ENCODE assay signal across 8 cellular contexts in the genomic region with DNA sequence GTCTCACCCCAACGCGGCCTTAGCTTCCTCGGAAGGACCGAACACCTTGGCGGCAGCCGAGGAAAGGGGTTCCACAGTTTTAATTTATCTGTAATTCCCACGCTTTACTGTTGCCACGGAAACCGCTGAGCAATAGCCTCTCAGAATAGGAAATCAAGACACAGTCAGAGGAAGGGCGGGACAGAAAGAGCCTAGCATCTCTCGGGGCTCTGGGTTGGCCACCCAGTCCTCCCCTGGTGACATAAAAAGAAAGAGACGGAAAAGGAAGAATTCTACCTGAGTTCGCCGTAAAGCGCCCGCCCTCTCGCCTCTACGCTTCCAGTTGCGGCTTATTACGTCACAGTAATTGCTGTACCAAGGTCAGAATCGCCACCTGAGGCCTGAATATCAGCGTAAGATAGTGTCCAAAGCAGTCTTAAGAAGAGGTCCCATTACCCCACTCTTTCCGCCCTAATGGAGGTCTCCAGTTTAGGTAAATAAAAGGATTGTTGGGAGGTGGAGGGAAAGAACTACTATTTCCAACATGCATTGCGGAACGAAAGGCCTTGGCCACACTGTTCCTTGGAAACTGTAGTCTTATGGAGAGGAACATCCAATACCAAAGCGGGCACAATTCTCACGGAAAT. TPM values are rescaled to one million over a fixed set of nuclear protein-coding genes. Genes with fewer than 3 reads are reported as not detected.
DNase-seq lines count a peak whose midpoint lies in the region; ATAC-seq, FAIRE-seq and TF ChIP-seq lines count a peak whose summit lies in the region.

No MANE protein-coding gene starts in this region.

- in situ Hi-C loops in GM13976 (cut with MboI; ENCODE audit: low sequenced_read_pairs, unreplicated experiment) = no loop called here

- H3K27ac ChIP-seq in angular gyrus (ENCODE audit: low read depth, low read length) (peak overlapping the region; percentile 94), right atrium auricular region (peak overlapping the region; percentile 97 to 98), psoas muscle (peak overlapping the region; percentile 91)

- TF ChIP-seq CTCF in GM13976 (IDR thresholded peaks at IDR 0.05; ENCODE audit: borderline replicate concordance, control extremely low read depth, extremely low read depth, insufficient read depth, missing control alignments) (no peak), right atrium auricular region (IDR thresholded peaks at IDR 0.05) (no peak), psoas muscle (IDR thresholded peaks at IDR 0.05) (no peak)

- intact Hi-C loops in psoas muscle (cut with DNase I) = loop anchor here (5.0 to 10.0 kb wide), 2 partner anchors 43 to 145 kb away; a partner anchor contains a TSS

- no peak for FAIRE-seq in urothelium cell line (lab: Jason Lieb, UNC)

- ATAC-seq in HG02885 (IDR thresholded peaks at IDR 0.05; ENCODE audit: poor library complexity, unreplicated experiment) (peak; percentile 67), psoas muscle (peak; percentile 82 to 88 (median 86))

- H3K9me3 ChIP-seq in right atrium auricular region (no peaks in the 10 kb centered on the region), psoas muscle (no peaks in the 10 kb centered on the region)

- 0 to 1% (median 1%) methylated on average over 27 of the region's 27 CpGs for WGBS in psoas muscle, 3 donors

- no peaks in the 10 kb centered on the region for H3K27me3 ChIP-seq in right atrium auricular region
- no peaks in the 10 kb centered on the region for H3K27me3 ChIP-seq in psoas muscle (ENCODE audit: insufficient read depth in 3 of 3, low read length in 2 of 3)

- peak; percentile 96 for DNase-seq in GM13976 (ENCODE audit: low spot score)
- peak; percentile 94 for DNase-seq in NCI-H1694 (lab: John Stamatoyannopoulos, UW)
- peak; percentile 75 to 95 (median 85) for DNase-seq in T-helper 1 cell
- peak; percentile 95 for DNase-seq in right atrium auricular region (ENCODE audit: low spot score)
- peak; percentile 87 to 92 for DNase-seq in psoas muscle
- DNase-seq in urothelium cell line (ENCODE audit: low spot score) = peak; percentile 96

- H3K4me1 ChIP-seq in right atrium auricular region (peaks cover 0 to 48% of the 10 kb centered on the region in 2 donors), psoas muscle (peaks cover 33% of the 10 kb centered on the region)

- H3K36me3 ChIP-seq in right atrium auricular region (no peaks in the 10 kb centered on the region), psoas muscle (ENCODE audit: insufficient read depth in 1 of 2, low read depth in 1 of 2) (peaks cover 0 to 12% of the 10 kb centered on the region in 2 donors)

- H3K4me3 ChIP-seq in right atrium auricular region (peak overlapping the region; percentile 78 to 87), psoas muscle (peak overlapping the region; percentile 87)

RNA-seq across cellular contexts. Expression of a gene that starts 0.8 kb away (rescaled TPM):
- total RNA-seq in right atrium auricular region = 100 to 1,000 TPM in 1 of 2 donors, 10 to 100 TPM in 1; 94.0 to 101 TPM
- total RNA-seq in psoas muscle = 100 to 1,000 TPM; 104 to 157 (median 133) TPM
- 10 to 100 TPM; 13.7 to 91.7 (median 45.9) TPM for polyA plus RNA-seq in psoas muscle

RNA-seq across cellular contexts. Expression of a gene that starts 41.4 kb away (rescaled TPM):
- 1 to 10 TPM; 2.4 to 3.5 TPM for total RNA-seq in right atrium auricular region
- total RNA-seq in psoas muscle = 1 to 10 TPM; 1.9 to 3.4 (median 2.6) TPM
- polyA plus RNA-seq in psoas muscle = under 1 TPM; 0.21 to 0.60 (median 0.53) TPM

RNA-seq across cellular contexts. Expression of a gene that starts 45.1 kb away (rescaled TPM):
- total RNA-seq in right atrium auricular region = 1 to 10 TPM; 5.4 to 8.4 TPM
- total RNA-seq in psoas muscle = 1 to 10 TPM; 2.3 to 6.1 (median 3.8) TPM
- 1 to 10 TPM; 1.5 to 4.6 (median 2.2) TPM for polyA plus RNA-seq in psoas muscle

RNA-seq across cellular contexts. Expression of a gene that starts 58.2 kb away (rescaled TPM):
- total RNA-seq in right atrium auricular region (not detected), psoas muscle (not detected)
- under 1 TPM in 2 of 3 donors, not detected in 1; 0.38 to 0.41 TPM for polyA plus RNA-seq in psoas muscle

Comparison
In these comparisons a context has a peak if more than half of its experiments do, and no peak if none do; other contexts are left out.
1. Peak in every context shown above with its lines: DNase-seq, ATAC-seq, H3K4me3 ChIP-seq and H3K27ac ChIP-seq.